33 cellular contexts compared by ENCODE assay signal in genomic region chr5:34849253-34849652, GRCh38. TPM values are rescaled to one million over a fixed set of nuclear protein-coding genes. Genes with fewer than 3 reads are reported as not detected.
"Had no signal": no experiment of that assay in that cellular context is flagged by ENCODE, and none has a peak within 500 bp of the region (broad histone marks: within the 10 kb centered on the region; RNA-seq: fewer than 3 reads in every experiment).

No MANE protein-coding gene starts in this region.

- H3K4me3 ChIP-seq: dorsolateral prefrontal cortex, gastroesophageal sphincter, heart right ventricle, left lung, neural progenitor cell, right atrium auricular region, smooth muscle cell, stomach, thyroid gland had no signal

- H3K4me3 Mint-ChIP-seq: naive thymus-derived CD4-positive, alpha-beta T cell; nephron; neural progenitor cell; stimulated activated effector memory CD8-positive, alpha-beta T cell treated with anti-CD3 and anti-CD28 coated beads, Interleukin-12 subunit alpha, Interleukin-12 subunit beta, amount 100 ng/mL, for 72 hours; type B pancreatic cell had no signal

- FAIRE-seq: colon, islet of Langerhans had no signal

- H3K4me1 Mint-ChIP-seq: stimulated activated effector memory CD8-positive, alpha-beta T cell treated with anti-CD3 and anti-CD28 coated beads, Interleukin-12 subunit alpha, Interleukin-12 subunit beta, amount 100 ng/mL, for 72 hours had no signal

- ATAC-seq: esophagus mucosa; foreskin keratinocyte; gastroesophageal sphincter; heart right ventricle; left cardiac atrium; left lung; naive thymus-derived CD4-positive, alpha-beta T cell; sciatic nerve; stimulated activated effector memory CD8-positive, alpha-beta T cell treated with anti-CD3 and anti-CD28 coated beads, Interleukin-12 subunit alpha, Interleukin-12 subunit beta, amount 100 ng/mL, for 72 hours had no signal

- H3K79me2 ChIP-seq: parathyroid adenoma had no signal

- H2AFZ ChIP-seq: neural progenitor cell, parathyroid adenoma had no signal

- H3K27ac ChIP-seq: dorsolateral prefrontal cortex, epithelial cell of prostate, foreskin keratinocyte, gastroesophageal sphincter, heart right ventricle, left lung, neural progenitor cell, parathyroid adenoma, right atrium auricular region, stomach, thyroid gland had no signal

- H3K4me1 ChIP-seq: foreskin keratinocyte, gastroesophageal sphincter, heart right ventricle, left lung, neural progenitor cell, right atrium auricular region, stomach, thyroid gland had no signal

- H3K27me3 Mint-ChIP-seq: progenitor cell of endocrine pancreas had no signal

- H3K36me3 ChIP-seq: gastroesophageal sphincter, heart right ventricle, left lung, neural progenitor cell, right atrium auricular region, stomach, thyroid gland had no signal

- H3K9me3 Mint-ChIP-seq: stimulated activated effector memory CD8-positive, alpha-beta T cell treated with anti-CD3 and anti-CD28 coated beads, Interleukin-12 subunit alpha, Interleukin-12 subunit beta, amount 100 ng/mL, for 72 hours had no signal

- H3K9ac ChIP-seq: neural progenitor cell, parathyroid adenoma had no signal

- H3K27me3 ChIP-seq: dorsolateral prefrontal cortex, foreskin keratinocyte, gastroesophageal sphincter, heart right ventricle, left lung, neural progenitor cell, right atrium auricular region, stomach, thyroid gland had no signal

- H3K36me3 Mint-ChIP-seq: stimulated activated effector memory CD8-positive, alpha-beta T cell treated with anti-CD3 and anti-CD28 coated beads, Interleukin-12 subunit alpha, Interleukin-12 subunit beta, amount 100 ng/mL, for 72 hours had no signal

- H3K4me2 ChIP-seq: neural progenitor cell, smooth muscle cell had no signal

- H3K9me3 ChIP-seq: gastroesophageal sphincter, heart right ventricle, left lung, right atrium auricular region, stomach, thyroid gland had no signal

- DNase-seq: dorsolateral prefrontal cortex; effector CD4-positive, alpha-beta T cell; heart right ventricle; hippocampal formation; left cardiac atrium; left lung; mesendoderm; midbrain; naive thymus-derived CD4-positive, alpha-beta T cell; stimulated activated CD4-positive, alpha-beta T cell treated with anti-CD3 and anti-CD28 coated beads, Interleukin-12 subunit alpha, Interleukin-12 subunit beta, amount 100 ng/mL, for 4 hours; stimulated activated CD4-positive, alpha-beta T cell treated with anti-CD3 and anti-CD28 coated beads, Interleukin-1b, Interleukin-23, amount 100 ng/mL, for 48 hours; stimulated activated CD4-positive, alpha-beta T cell treated with anti-CD3 and anti-CD28 coated beads, Interleukin-4, amount 100 ng/mL, for 24 hours; stimulated activated naive CD4-positive, alpha-beta T cell treated with Interleukin-2 at 50 U/mL for 16 hours; stomach; thyroid gland had no signal

- H3K27ac Mint-ChIP-seq: naive thymus-derived CD4-positive, alpha-beta T cell; nephron; neural progenitor cell; progenitor cell of endocrine pancreas; stimulated activated effector memory CD8-positive, alpha-beta T cell treated with anti-CD3 and anti-CD28 coated beads, Interleukin-12 subunit alpha, Interleukin-12 subunit beta, amount 100 ng/mL, for 72 hours; type B pancreatic cell had no signal

RNA-seq across cellular contexts. Expression of gene TTC23L, which starts 10.3 kb away (rescaled TPM):
- total RNA-seq: esophagus mucosa, left cardiac atrium, lung microvascular endothelial cell, osteoblast, subcutaneous adipose tissue had no signal
- polyA plus RNA-seq: foreskin keratinocyte; naive thymus-derived CD4-positive, alpha-beta T cell had no signal
